8 cellular contexts compared by ENCODE assay signal in the genomic region with DNA sequence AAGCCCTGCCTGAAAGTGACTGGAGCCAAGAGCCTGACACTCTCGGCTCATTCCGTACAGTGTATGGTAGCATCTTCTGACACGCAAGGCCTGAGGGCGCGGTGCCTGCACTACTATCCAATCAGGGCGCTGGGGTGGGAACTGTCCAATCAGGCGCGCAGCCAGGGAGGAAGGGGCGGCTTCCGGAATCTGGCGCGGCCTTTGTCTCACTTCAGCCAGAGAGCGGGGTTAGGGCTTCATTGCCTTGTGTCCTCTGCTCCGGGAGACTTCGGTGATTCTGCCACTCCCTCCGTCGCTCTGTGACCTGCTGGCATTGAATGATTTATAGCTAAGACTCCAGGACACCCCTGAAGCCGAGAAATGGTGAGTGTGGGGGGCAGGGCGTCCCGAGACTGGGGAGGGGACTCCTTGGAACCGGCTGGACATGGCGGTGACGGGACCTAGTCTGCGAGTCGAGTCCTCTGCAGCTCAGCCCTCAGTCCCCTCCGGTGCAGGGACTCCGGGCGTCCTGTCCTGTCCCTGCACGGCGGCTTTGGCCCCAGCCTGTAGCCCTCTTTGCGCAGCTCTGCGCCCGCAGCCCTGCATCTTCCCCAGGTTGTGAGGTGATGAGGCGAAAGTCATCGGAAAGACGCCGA.
DNase-seq lines count a peak whose midpoint lies in the region; ATAC-seq and TF ChIP-seq lines count a peak whose summit lies in the region.
"Not testable (repeated sequence)": the region's sequence is repeated elsewhere in the genome, so short reads cannot be mapped to it uniquely, and the experiment has no call there.

No MANE protein-coding gene starts in this region.

- ATAC-seq in GM21515 (IDR thresholded peaks at IDR 0.05; ENCODE audit: unreplicated experiment) = peak; percentile 100

- not testable (repeated sequence) for H3K9me2 ChIP-seq in OCI-LY1 (ENCODE audit: low read depth, low read length)

- H4K20me1 ChIP-seq in OCI-LY1 (ENCODE audit: insufficient read depth, low read length) = not testable (repeated sequence)

- not testable (repeated sequence) for H3K36me3 ChIP-seq in HUES6 (ENCODE audit: control insufficient read depth, insufficient read depth, low read length); OCI-LY1 (ENCODE audit: insufficient read depth, low read length)

- H3K79me2 ChIP-seq in OCI-LY1 (ENCODE audit: insufficient read depth, low read length) = not testable (repeated sequence)

- DNase-seq in DMS 273 (lab: John Stamatoyannopoulos, UW; ENCODE audit: unreplicated experiment) (peak; percentile 96), activated T-cell treated with anti-CD3 and anti-CD28 coated beads for 24 hours (ENCODE audit: low read depth) (peak; percentile 83), epithelial cell of prostate (ENCODE audit: low read depth, low spot score) (peak; percentile 60), middle frontal gyrus (ENCODE audit: extremely low spot score, low spot score) (peak; percentile 83)
- peak; percentile 53 to 71 for DNase-seq in stimulated activated CD8-positive, alpha-beta memory T cell treated with anti-CD3 and anti-CD28 coated beads, Interleukin-2, amount 100 ng/mL, for 1 hour (ENCODE audit: low read depth in 2 of 2)

- H3K4me3 ChIP-seq in HUES6 (ENCODE audit: low read depth, low read length) (peak overlapping the region; percentile 95), OCI-LY1 (ENCODE audit: low read depth, low read length, poor library complexity, severe bottlenecking) (peak overlapping the region; percentile 83)

- not testable (repeated sequence) for H3K4me1 ChIP-seq in HUES6 (ENCODE audit: control insufficient read depth, insufficient read depth, low read length)
- H3K4me1 ChIP-seq in OCI-LY1 (ENCODE audit: insufficient read depth, low read length, severe bottlenecking) = peaks cover 15% of the 10 kb centered on the region

- H2AFZ ChIP-seq in OCI-LY1 (ENCODE audit: low read length) = not testable (repeated sequence)

- not testable (repeated sequence) for H3K9me3 ChIP-seq in HUES6 (ENCODE audit: control insufficient read depth, insufficient read depth, low read depth, low read length); OCI-LY1 (ENCODE audit: low read length)

- peak overlapping the region; percentile 56; the same call in 1 of the 2 replicates for H3K27ac ChIP-seq in HUES6 (ENCODE audit: low read depth, low read length)
- not testable (repeated sequence) for H3K27ac ChIP-seq in OCI-LY1 (ENCODE audit: low read depth, low read length, poor library complexity, severe bottlenecking); epithelial cell of prostate

- peak overlapping the region; percentile 96 for H3K9ac ChIP-seq in HUES6 (ENCODE audit: low read length)
- H3K9ac ChIP-seq in OCI-LY1 (ENCODE audit: low read length) = peak overlapping the region; percentile 78

- not testable (repeated sequence) for H3F3A ChIP-seq in OCI-LY1 (ENCODE audit: insufficient read depth, low read length)

- not testable (repeated sequence) for TF ChIP-seq CTCF in OCI-LY1 (IDR thresholded peaks at IDR 0.05; ENCODE audit: low read length)

- H3K27me3 ChIP-seq in HUES6 (ENCODE audit: control insufficient read depth, insufficient read depth, low read length); OCI-LY1 (ENCODE audit: insufficient read depth, low read length): not testable (repeated sequence)

- H3K4me2 ChIP-seq in OCI-LY1 (ENCODE audit: low read length) = peak overlapping the region; percentile 73
